ENCODE assay signal across 1 cellular context in genomic region chr3:78995087-78995486, GRCh38.
TF ChIP-seq lines count a peak whose summit lies in the region.

No MANE protein-coding gene starts in this region.

TF ChIP-seq in WTC11, 78 proteins besides CTCF, POLR2A, EP300 and RAD21 (continued from another document):
- TF ChIP-seq ARID4B (CRISPR knock-in tag; IDR thresholded peaks at IDR 0.05; ENCODE audit: borderline replicate concordance) (no peak), ERG (CRISPR knock-in tag; IDR thresholded peaks at IDR 0.05) (no peak), MYBL2 (CRISPR knock-in tag; IDR thresholded peaks at IDR 0.05) (no peak), SP1 (CRISPR knock-in tag; conservative IDR thresholded peaks at IDR 0.05) (no peak)
